Comparison of ENCODE assay signal across 1 cellular context in genomic region chr17:77148959-77149510, GRCh38.
TF ChIP-seq lines count a peak whose summit lies in the region.

No MANE protein-coding gene starts in this region.

TF ChIP-seq in WTC11, 78 proteins besides CTCF, POLR2A, EP300 and RAD21 (continued from another document):
- TF ChIP-seq TEAD1 (CRISPR knock-in tag; IDR thresholded peaks at IDR 0.05) (no peak), NFATC4 (CRISPR knock-in tag; IDR thresholded peaks at IDR 0.05) (no peak), ZNF138 (CRISPR knock-in tag; conservative IDR thresholded peaks at IDR 0.05) (no peak), MXD4 (CRISPR knock-in tag; IDR thresholded peaks at IDR 0.05; ENCODE audit: borderline replicate concordance) (no peak), RORB (CRISPR knock-in tag; IDR thresholded peaks at IDR 0.05) (no peak), ZNF423 (CRISPR knock-in tag; IDR thresholded peaks at IDR 0.05) (no peak), FOXP4 (CRISPR knock-in tag; IDR thresholded peaks at IDR 0.05) (no peak), NFE2L1 (CRISPR knock-in tag; IDR thresholded peaks at IDR 0.05) (no peak)
- TF ChIP-seq, protein P1, sequence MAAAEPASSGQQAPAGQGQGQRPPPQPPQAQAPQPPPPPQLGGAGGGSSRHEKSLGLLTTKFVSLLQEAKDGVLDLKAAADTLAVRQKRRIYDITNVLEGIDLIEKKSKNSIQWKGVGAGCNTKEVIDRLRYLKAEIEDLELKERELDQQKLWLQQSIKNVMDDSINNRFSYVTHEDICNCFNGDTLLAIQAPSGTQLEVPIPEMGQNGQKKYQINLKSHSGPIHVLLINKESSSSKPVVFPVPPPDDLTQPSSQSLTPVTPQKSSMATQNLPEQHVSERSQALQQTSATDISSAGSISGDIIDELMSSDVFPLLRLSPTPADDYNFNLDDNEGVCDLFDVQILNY (CRISPR knock-in tag; IDR thresholded peaks at IDR 0.05), result no peak
- TF ChIP-seq, protein P2, sequence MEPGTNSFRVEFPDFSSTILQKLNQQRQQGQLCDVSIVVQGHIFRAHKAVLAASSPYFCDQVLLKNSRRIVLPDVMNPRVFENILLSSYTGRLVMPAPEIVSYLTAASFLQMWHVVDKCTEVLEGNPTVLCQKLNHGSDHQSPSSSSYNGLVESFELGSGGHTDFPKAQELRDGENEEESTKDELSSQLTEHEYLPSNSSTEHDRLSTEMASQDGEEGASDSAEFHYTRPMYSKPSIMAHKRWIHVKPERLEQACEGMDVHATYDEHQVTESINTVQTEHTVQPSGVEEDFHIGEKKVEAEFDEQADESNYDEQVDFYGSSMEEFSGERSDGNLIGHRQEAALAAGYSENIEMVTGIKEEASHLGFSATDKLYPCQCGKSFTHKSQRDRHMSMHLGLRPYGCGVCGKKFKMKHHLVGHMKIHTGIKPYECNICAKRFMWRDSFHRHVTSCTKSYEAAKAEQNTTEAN (CRISPR knock-in tag; IDR thresholded peaks at IDR 0.05), result no peak
- TF ChIP-seq, protein P3, sequence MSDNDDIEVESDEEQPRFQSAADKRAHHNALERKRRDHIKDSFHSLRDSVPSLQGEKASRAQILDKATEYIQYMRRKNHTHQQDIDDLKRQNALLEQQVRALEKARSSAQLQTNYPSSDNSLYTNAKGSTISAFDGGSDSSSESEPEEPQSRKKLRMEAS (CRISPR knock-in tag; IDR thresholded peaks at IDR 0.05), result no peak
